9 cellular contexts compared by ENCODE assay signal in the genomic region with DNA sequence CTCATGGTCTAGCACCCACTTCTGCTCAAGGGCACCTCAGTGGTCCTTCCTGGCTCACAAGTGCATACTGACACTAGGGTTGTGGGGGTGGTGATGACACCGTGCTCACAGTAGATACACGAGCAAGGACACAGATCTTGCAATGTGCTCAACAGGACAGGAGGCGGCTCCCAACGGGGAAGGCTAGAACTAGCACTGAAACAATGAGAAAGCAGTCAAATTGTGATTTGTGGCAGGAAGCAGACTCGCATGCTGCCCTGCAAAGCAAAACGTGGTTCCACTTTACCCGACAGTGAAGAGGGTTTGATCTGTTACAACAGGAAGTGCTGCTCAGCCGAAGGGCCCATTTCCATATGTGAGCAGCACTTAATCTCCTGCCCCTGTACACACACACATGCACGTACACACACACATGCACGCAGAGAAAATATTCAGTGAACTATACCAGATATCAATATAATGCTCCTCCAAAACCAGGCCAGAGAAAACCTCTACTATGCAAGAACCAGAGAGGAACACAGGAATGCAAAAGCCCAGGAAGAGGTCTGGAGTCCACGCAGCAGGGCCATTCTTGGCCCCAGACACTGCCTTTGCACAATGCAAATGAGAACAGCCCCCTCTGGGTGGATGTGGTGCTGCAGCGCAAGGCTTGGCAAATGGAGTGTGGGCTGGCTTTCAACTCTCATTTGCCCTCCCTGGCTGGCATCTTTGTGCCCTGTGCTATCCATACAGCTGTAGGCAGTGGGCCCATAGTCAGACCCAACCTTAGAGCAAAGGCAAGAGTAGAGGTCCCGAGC. TPM values are rescaled to one million over a fixed set of nuclear protein-coding genes. Genes with fewer than 3 reads are reported as not detected.
DNase-seq lines count a peak whose midpoint lies in the region; ATAC-seq, FAIRE-seq and TF ChIP-seq lines count a peak whose summit lies in the region.
"Had no signal": no experiment of that assay in that cellular context is flagged by ENCODE, and none has a peak within 500 bp of the region (broad histone marks: within the 10 kb centered on the region; RNA-seq: fewer than 3 reads in every experiment).

No MANE protein-coding gene starts in this region.

- H3K9me3 ChIP-seq in WERI-Rb-1 (ENCODE audit: severe bottlenecking) (no peaks in the 10 kb centered on the region), H1 (ENCODE audit: insufficient read depth in 2 of 2, low read depth in 1 of 2, low read length in 1 of 2) (no peaks in the 10 kb centered on the region; a peak in 1 of 4 replicates)

- peak; percentile 33; the same call in 1 of the 2 replicates for TF ChIP-seq CTCF in WERI-Rb-1 (IDR thresholded peaks at IDR 0.05; ENCODE audit: low read depth, low read length)
- TF ChIP-seq CTCF in H1 (IDR thresholded peaks at IDR 0.05; ENCODE audit: control extremely low read depth in 1 of 3, insufficient read depth in 1 of 3, low read depth in 1 of 3, low read length in 3 of 3), result peak in 2 of 3 experiments; percentile 14 to 35; a peak in 1 of 4 replicates

- no peak overlapping the region; the same call in 1 of the 2 replicates for H2AFZ ChIP-seq in H1 (ENCODE audit: low read length)

- H3K18ac ChIP-seq in H1 (ENCODE audit: extremely low read depth, low read length), result no peak overlapping the region

- H3K36me3 ChIP-seq in WERI-Rb-1 (no peaks in the 10 kb centered on the region), H1 (ENCODE audit: control insufficient read depth in 2 of 4, insufficient read depth in 4 of 4, low read length in 3 of 4) (no peaks in the 10 kb centered on the region; a peak in 1 of 8 replicates)

- no peak for TF ChIP-seq EP300 in H1 (IDR thresholded peaks at IDR 0.05; ENCODE audit: borderline replicate concordance in 1 of 2, low read depth in 2 of 2, low read length in 2 of 2)

- no peak overlapping the region for H3K9ac ChIP-seq in H1 (replicated peaks in 1 of 4; ENCODE audit: extremely low read depth in 1 of 4, low read depth in 3 of 4, low read length in 3 of 4)

- no peak overlapping the region for H3K14ac ChIP-seq in H1 (ENCODE audit: insufficient read length)

- H2BK5ac ChIP-seq in H1 (ENCODE audit: low read depth, low read length), result no peak overlapping the region

- no peak overlapping the region; the same call in 1 of the 2 replicates for H2BK12ac ChIP-seq in H1 (ENCODE audit: low read depth, low read length)

- no peak overlapping the region for H3K23ac ChIP-seq in H1 (ENCODE audit: insufficient read length)

- H3K4ac ChIP-seq in H1 (replicated peaks; ENCODE audit: insufficient read length, low read depth, low read length), result no peak overlapping the region

- POLR2A ChIA-PET in H1 (lab: Charles Lee; ENCODE audit: partially characterized antibody), result no interaction called here

- no peak overlapping the region for H4K91ac ChIP-seq in H1 (replicated peaks; ENCODE audit: insufficient read length, low read length)

- peaks cover 0 to 3% (median under 1%) of the 10 kb centered on the region in 4 experiments; a peak in 3 of 7 replicates for H3K4me1 ChIP-seq in H1 (replicated peaks in 1 of 4; ENCODE audit: control insufficient read depth in 3 of 4, insufficient read depth in 4 of 4, low read length in 3 of 4)

- no peaks in the 10 kb centered on the region for H3K79me2 ChIP-seq in H1 (ENCODE audit: control insufficient read depth in 1 of 2, insufficient read depth in 2 of 2, low read length in 2 of 2)

- ATAC-seq in GM19351 (IDR thresholded peaks at IDR 0.05; ENCODE audit: unreplicated experiment) (peak; percentile 94), HG03175 (IDR thresholded peaks at IDR 0.05; ENCODE audit: unreplicated experiment) (peak; percentile 86), GM19324 (IDR thresholded peaks at IDR 0.05; ENCODE audit: low FRiP score, unreplicated experiment) (no peak)

- no peak overlapping the region for H2BK120ac ChIP-seq in H1 (replicated peaks; ENCODE audit: low read depth, low read length)

- DNase-seq in CD1c-positive myeloid dendritic cell (ENCODE audit: extremely low spot score), result peak; percentile 30
- no peak for DNase-seq in WERI-Rb-1
- no peak for DNase-seq in H1 (ENCODE audit: low read depth in 1 of 2, low spot score in 2 of 2)
- DNase-seq in NCI-H1105 treated with DMSO at 0.1 percent for 48 hours (lab: John Stamatoyannopoulos, UW), result no peak
- no peak for DNase-seq in HTR-8/SVneo (ENCODE audit: insufficient read length, low spot score)

- peak overlapping the region; percentile 66; the same call in 1 of the 2 replicates for H2BK15ac ChIP-seq in H1 (ENCODE audit: low read length)

- no peak for TF ChIP-seq POLR2A in H1 (IDR thresholded peaks at IDR 0.05; ENCODE audit: control extremely low read depth in 1 of 2, low read depth in 2 of 2, low read length in 2 of 2)

- H3K4me3 ChIP-seq in WERI-Rb-1 (ENCODE audit: low read depth, low read length) (no peak overlapping the region), H1 (ENCODE audit: extremely low read depth in 1 of 4, insufficient read depth in 2 of 4, low read depth in 3 of 4, low read length in 4 of 4) (no peak overlapping the region)

- H3K27me3 ChIP-seq in WERI-Rb-1 (ENCODE audit: insufficient read depth, low read depth, severe bottlenecking) (no peaks in the 10 kb centered on the region), H1 (replicated peaks in 1 of 4; ENCODE audit: control insufficient read depth in 3 of 4, extremely low read depth in 1 of 4, insufficient read depth in 3 of 4, low read length in 3 of 4) (no peaks in the 10 kb centered on the region)

- H2BK20ac ChIP-seq in H1 (ENCODE audit: low read length), result no peak overlapping the region

- WGBS in H1 (ENCODE audit: extremely low coverage in 1 of 2, insufficient coverage in 1 of 2, insufficient read length in 1 of 2, insufficient replicate concordance in 2 of 2, low coverage in 1 of 2, low lambda C conversion rate in 2 of 2, missing lambda C conversion rate in 1 of 2), 2 experiments, result 87% methylated on average over 13 of the region's 13 CpGs; no CpG with 5 or more reads in 1 of the 2 experiments

- peak; percentile 7 for FAIRE-seq in H1 (lab: Jason Lieb, UNC)
- no peak for FAIRE-seq in HTR-8/SVneo (lab: Jason Lieb, UNC)

- no peak overlapping the region for H4K5ac ChIP-seq in H1 (ENCODE audit: insufficient read length, low read depth, low read length)

- CTCF ChIA-PET in H1 (lab: Charles Lee; ENCODE audit: partially characterized antibody), result interaction anchor here (0.7 to 1.3 kb wide), 7 partner anchors 9 to 73 kb away, joined by 3 to 4 read pairs (median 3); no protein-coding TSS in a partner anchor

- no peak overlapping the region for H3K56ac ChIP-seq in H1 (replicated peaks; ENCODE audit: insufficient read length, low read depth, low read length)

- H3K27ac ChIP-seq in WERI-Rb-1, result no peak overlapping the region
- H3K27ac ChIP-seq in H1 (ENCODE audit: low read depth, low read length), result no peak overlapping the region

- H3K4me2 ChIP-seq in H1 (ENCODE audit: insufficient read depth in 1 of 2, low read depth in 2 of 2, low read length in 2 of 2), result no peak overlapping the region

- no peak overlapping the region for H2AK5ac ChIP-seq in H1 (ENCODE audit: low read depth, low read length)

- TF ChIP-seq RAD21 in H1 (IDR thresholded peaks at IDR 0.05 in 1 of 2, conservative IDR thresholded peaks at IDR 0.05 in 1 of 2; ENCODE audit: low read depth in 2 of 2, low read length in 2 of 2), result peak in 1 of 2 experiments; percentile 30; a peak in 1 of 4 replicates

- no peaks in the 10 kb centered on the region for H3K79me1 ChIP-seq in H1 (ENCODE audit: low read depth, low read length)

- H4K20me1 ChIP-seq in H1 (replicated peaks in 1 of 2; ENCODE audit: control insufficient read depth in 1 of 2, insufficient read depth in 2 of 2, low read length in 2 of 2), result no peaks in the 10 kb centered on the region

- peak overlapping the region; percentile 51; the same call in 1 of the 2 replicates for H4K8ac ChIP-seq in H1 (ENCODE audit: extremely low read depth, insufficient read depth, low read length)

- no peaks in the 10 kb centered on the region for H3K23me2 ChIP-seq in H1 (ENCODE audit: low read depth, low read length)

TF ChIP-seq in H1, 55 proteins besides CTCF, POLR2A, EP300 and RAD21:
- TF ChIP-seq HDAC2 (IDR thresholded peaks at IDR 0.05; ENCODE audit: borderline replicate concordance in 1 of 2, low read depth in 2 of 2, low read length in 2 of 2) (no peak), FOSL1 (IDR thresholded peaks at IDR 0.05; ENCODE audit: insufficient read depth, low read depth, low read length) (no peak), CEBPB (IDR thresholded peaks at IDR 0.05; ENCODE audit: low read depth, low read length) (no peak), CHD2 (IDR thresholded peaks at IDR 0.05; ENCODE audit: low read length) (no peak), GABPA (IDR thresholded peaks at IDR 0.05; ENCODE audit: borderline replicate concordance, insufficient read depth, low read length) (no peak), RBBP5 (IDR thresholded peaks at IDR 0.05; ENCODE audit: borderline replicate concordance, low read depth, low read length) (no peak), SIRT6 (IDR thresholded peaks at IDR 0.05; ENCODE audit: low read length) (no peak), GTF2F1 (IDR thresholded peaks at IDR 0.05; ENCODE audit: borderline replicate concordance, low read depth, low read length) (no peak), KDM4A (IDR thresholded peaks at IDR 0.05; ENCODE audit: low read depth, low read length, severe bottlenecking) (no peak), BACH1 (IDR thresholded peaks at IDR 0.05; ENCODE audit: low read length) (no peak), POLR2AphosphoS5 (IDR thresholded peaks at IDR 0.05; ENCODE audit: low read depth, low read length) (no peak), ASH2L (IDR thresholded peaks at IDR 0.05; ENCODE audit: low read length) (no peak)

RNA-seq across cellular contexts. Expression of gene KANK4, which starts 47.1 kb away (rescaled TPM):
- total RNA-seq in H1 (2021; fragmentation: NEBNext Ultra II Directional; extraction: Animal tissue kit (Norgen Biotek cat#: 25700)), result 0.22 and 0.23 TPM in 2 replicates
- polyA plus RNA-seq in H1 (2011; rRNA removed), result 0.26 and 0.28 TPM in 2 replicates
- polyA plus RNA-seq in H1 (2011; cell fraction: cytosol; rRNA removed), result 0.34 TPM
- 0.31 TPM for polyA plus RNA-seq in H1 (2011; cell fraction: nucleus; rRNA removed)
- 0.25 to 0.51 TPM (median 0.26 TPM) in 4 replicates for polyA plus RNA-seq in H1 (2012, experiment 1 of 2)
- 0.20 TPM for polyA plus RNA-seq in H1 (2012, experiment 2 of 2)
- polyA plus RNA-seq in H1 (2013, experiment 1 of 2), result 0.22 TPM
- 0.11 TPM for polyA plus RNA-seq in H1 (2013, experiment 2 of 2)
- 0.69 and 0.95 TPM in 2 replicates for polyA minus RNA-seq in H1 (2011; rRNA and poly(A)+ RNA removed)
- polyA minus RNA-seq in H1 (2011; cell fraction: cytosol; rRNA and poly(A)+ RNA removed), result 0.37 TPM
- polyA minus RNA-seq in H1 (2011; cell fraction: nucleus; rRNA and poly(A)+ RNA removed), result 0.40 TPM
- total RNA-seq: dermis microvascular lymphatic vessel endothelial cell had no signal
